ENCODE assay signal across 7 cellular contexts in genomic region chr6:18186540-18186939, GRCh38. TPM values are rescaled to one million over a fixed set of nuclear protein-coding genes. Genes with fewer than 3 reads are reported as not detected.
DNase-seq lines count a peak whose midpoint lies in the region; TF ChIP-seq lines count a peak whose summit lies in the region.
"Not testable (repeated sequence)": the region's sequence is repeated elsewhere in the genome, so short reads cannot be mapped to it uniquely, and the experiment has no call there.

No MANE protein-coding gene starts in this region.

- H3K9me2 ChIP-seq in Loucy (replicated peaks; ENCODE audit: low read depth, low read length): not testable (repeated sequence)

- H3K79me2 ChIP-seq in Loucy (ENCODE audit: insufficient read depth, low read length); neural progenitor cell (ENCODE audit: low read depth): not testable (repeated sequence)

- H3K9me3 Mint-ChIP-seq in activated T-cell treated with anti-CD3 and anti-CD28 coated beads, Interleukin-2, amount 50 U/mL, for 24 hours; neural progenitor cell: not testable (repeated sequence)

- peak overlapping the region; percentile 25 for H3K4me2 ChIP-seq in Loucy (ENCODE audit: low read depth, low read length, poor library complexity, severe bottlenecking)
- not testable (repeated sequence) for H3K4me2 ChIP-seq in neural progenitor cell

- TF ChIP-seq CTCF in GM12865 (IDR thresholded peaks at IDR 0.05; ENCODE audit: insufficient read depth, low read depth, low read length, missing control alignments); Loucy (conservative IDR thresholded peaks at IDR 0.05; ENCODE audit: low read length); neural progenitor cell (IDR thresholded peaks at IDR 0.05): not testable (repeated sequence)

- peak overlapping the region; percentile 0 for H3K27ac ChIP-seq in neural progenitor cell

- not testable (repeated sequence) for H3K9me3 ChIP-seq in Loucy (ENCODE audit: insufficient read depth, low read depth, low read length); neural progenitor cell (ENCODE audit: low read depth)

- not testable (repeated sequence) for H3F3A ChIP-seq in Loucy (ENCODE audit: low read depth)
- peaks cover 18% of the 10 kb centered on the region for H3F3A ChIP-seq in neural progenitor cell (ENCODE audit: low read depth)

- peak overlapping the region; percentile 1 for H3K27ac Mint-ChIP-seq in activated T-cell treated with anti-CD3 and anti-CD28 coated beads, Interleukin-2, amount 50 U/mL, for 24 hours
- H3K27ac Mint-ChIP-seq in neural progenitor cell: peak overlapping the region; percentile 88

- peaks cover 64% of the 10 kb centered on the region for H3K36me3 Mint-ChIP-seq in activated T-cell treated with anti-CD3 and anti-CD28 coated beads, Interleukin-2, amount 50 U/mL, for 24 hours (ENCODE audit: low read depth)
- H3K36me3 Mint-ChIP-seq in neural progenitor cell: not testable (repeated sequence)

- H3K27me3 Mint-ChIP-seq in activated T-cell treated with anti-CD3 and anti-CD28 coated beads, Interleukin-2, amount 50 U/mL, for 24 hours; neural progenitor cell (ENCODE audit: insufficient read depth, low read depth): not testable (repeated sequence)

- POLR2A ChIA-PET in HEK293T (lab: Yijun Ruan, JAX): not testable (repeated sequence)

- not testable (repeated sequence) for H3K27me3 ChIP-seq in Loucy (ENCODE audit: insufficient read depth, low read length, poor library complexity, severe bottlenecking); neural progenitor cell

- not testable (repeated sequence) for H2AFZ ChIP-seq in Loucy (ENCODE audit: low read length); neural progenitor cell (replicated peaks)

- H3K9ac ChIP-seq in Loucy (ENCODE audit: low read depth, low read length, poor library complexity, severe bottlenecking); neural progenitor cell: not testable (repeated sequence)

- CTCF ChIA-PET in HEK293T (lab: Yijun Ruan, JAX): not testable (repeated sequence)

- not testable (repeated sequence) for H4K20me1 ChIP-seq in Loucy (ENCODE audit: insufficient read depth, low read length, poor library complexity, severe bottlenecking); neural progenitor cell (ENCODE audit: low read depth)

- H3K4me3 Mint-ChIP-seq in activated T-cell treated with anti-CD3 and anti-CD28 coated beads, Interleukin-2, amount 50 U/mL, for 24 hours; neural progenitor cell: not testable (repeated sequence)

- H3K36me3 ChIP-seq in Loucy (ENCODE audit: insufficient read depth, low read length); neural progenitor cell: not testable (repeated sequence)

- peaks cover 11% of the 10 kb centered on the region for H3K4me1 Mint-ChIP-seq in activated T-cell treated with anti-CD3 and anti-CD28 coated beads, Interleukin-2, amount 50 U/mL, for 24 hours (ENCODE audit: low read depth)
- peaks cover 31% of the 10 kb centered on the region for H3K4me1 Mint-ChIP-seq in neural progenitor cell

- H3K4me1 ChIP-seq in Loucy (ENCODE audit: insufficient read depth, low read length, poor library complexity, severe bottlenecking): peaks cover 17% of the 10 kb centered on the region
- peaks cover 19% of the 10 kb centered on the region for H3K4me1 ChIP-seq in neural progenitor cell

- DNase-seq in GM12865 (ENCODE audit: low read depth): peak; percentile 3
- not testable (repeated sequence) for DNase-seq in HEK293T (ENCODE audit: extremely low spot score); activated T-cell treated with anti-CD3 and anti-CD28 coated beads, Interleukin-2, amount 50 U/mL, for 24 hours
- peak; percentile 57 for DNase-seq in OCI-M1 (lab: John Stamatoyannopoulos, UW)
- peak; percentile 36 for DNase-seq in kidney tubule cell (ENCODE audit: low spot score)
- DNase-seq in neural progenitor cell (ENCODE audit: low spot score): peak; percentile 5

- H3K4me3 ChIP-seq in GM12865 (ENCODE audit: low read depth, low read length); Loucy (ENCODE audit: low read length, poor library complexity, severe bottlenecking); neural progenitor cell: not testable (repeated sequence)

TF ChIP-seq in HEK293T, 16 proteins besides CTCF, POLR2A, EP300 and RAD21:
- 0 out of 2 replicates have a peak, but pooled peaks have one; percentile 1 for TF ChIP-seq L3MBTL2 (conservative IDR thresholded peaks at IDR 0.05)

RNA-seq across cellular contexts. Expression of gene KDM1B, which starts 31.3 kb away (rescaled TPM):
- 11.6 and 16.9 TPM in 2 replicates for total RNA-seq in neural progenitor cell (ENCODE audit: low replicate concordance)

RNA-seq across cellular contexts. Expression of gene TPMT, which starts 31.7 kb away (rescaled TPM):
- 15.0 and 22.1 TPM in 2 replicates for total RNA-seq in neural progenitor cell (ENCODE audit: low replicate concordance)
